21 cellular contexts compared by ENCODE assay signal in genomic region chr15:82916161-82916952, GRCh38.
"Had no signal": no experiment of that assay in that cellular context is flagged by ENCODE, and none has a peak within 500 bp of the region (broad histone marks: within the 10 kb centered on the region; RNA-seq: fewer than 3 reads in every experiment).

No MANE protein-coding gene starts in this region.

- H3K27ac ChIP-seq: neural progenitor cell, spleen, tibial artery had no signal

- H3K27me3 ChIP-seq: esophagus squamous epithelium, neural progenitor cell, spleen, tibial artery had no signal

- ATAC-seq: activated naive CD8-positive, alpha-beta T cell treated with anti-CD3 and anti-CD28 coated beads, Interleukin-2, amount 50 U/mL, for 24 hours; activated T-cell treated with anti-CD3 and anti-CD28 coated beads, Interleukin-2, amount 50 U/mL, for 4 hours; left colon; mucosa of descending colon; naive thymus-derived CD4-positive, alpha-beta T cell; stimulated activated naive B cell treated with anti-CD40 and anti-IgM and Interleukin-4, amounts not matched to agents 10 μg/mL and 1 μg/mL and 100 μg/mL, for 72 hours had no signal

- H3K36me3 ChIP-seq: esophagus squamous epithelium, neural progenitor cell, spleen, tibial artery had no signal

- DNase-seq: activated CD4-positive, alpha-beta T cell treated with anti-CD3 and anti-CD28 coated beads, Interleukin-2, amount 50 U/mL, for 1 hour; activated CD4-positive, CD25-positive, alpha-beta regulatory T cell treated with anti-CD3 and anti-CD28 coated beads, Interleukin-2, amount 50 U/mL, for 72 hours; activated CD8-positive, alpha-beta memory T cell treated with anti-CD3 and anti-CD28 coated beads, Interleukin-2, amount 50 U/mL, for 4 hours; activated effector memory CD4-positive, alpha-beta T cell treated with Interleukin-2 at 50 U/mL for 16 hours; activated naive CD4-positive, alpha-beta T cell treated with anti-CD3 and anti-CD28 coated beads, Interleukin-2, amount 10 ng/mL, durations not matched to agents 7 days and 5 days; activated naive CD8-positive, alpha-beta T cell treated with anti-CD3 and anti-CD28 coated beads, Interleukin-2, amount 50 U/mL, for 24 hours; activated T-cell treated with anti-CD3 and anti-CD28 coated beads, Interleukin-2, amount 50 U/mL, for 4 hours; aorta; cerebellar nuclear complex; effector memory CD4-positive, alpha-beta T cell; esophagus squamous epithelium; hippocampal formation; left colon; mesenchymal stem cell; mucosa of descending colon; naive thymus-derived CD4-positive, alpha-beta T cell; spleen; stimulated activated CD4-positive, alpha-beta T cell treated with anti-CD3 and anti-CD28 coated beads, Interleukin-4, amount 100 ng/mL, for 4 hours; stimulated activated naive B cell treated with anti-CD40 and anti-IgM and Interleukin-4, amounts not matched to agents 10 μg/mL and 1 μg/mL and 100 μg/mL, for 72 hours had no signal

- H3K4me3 ChIP-seq: esophagus squamous epithelium, mucosa of descending colon, neural progenitor cell, spleen, tibial artery had no signal

- H3K9me3 ChIP-seq: esophagus squamous epithelium, mucosa of descending colon, spleen, tibial artery had no signal

- H3K4me1 ChIP-seq: neural progenitor cell had no signal
